Comparison of ENCODE assay signal across 25 cellular contexts in the genomic region with DNA sequence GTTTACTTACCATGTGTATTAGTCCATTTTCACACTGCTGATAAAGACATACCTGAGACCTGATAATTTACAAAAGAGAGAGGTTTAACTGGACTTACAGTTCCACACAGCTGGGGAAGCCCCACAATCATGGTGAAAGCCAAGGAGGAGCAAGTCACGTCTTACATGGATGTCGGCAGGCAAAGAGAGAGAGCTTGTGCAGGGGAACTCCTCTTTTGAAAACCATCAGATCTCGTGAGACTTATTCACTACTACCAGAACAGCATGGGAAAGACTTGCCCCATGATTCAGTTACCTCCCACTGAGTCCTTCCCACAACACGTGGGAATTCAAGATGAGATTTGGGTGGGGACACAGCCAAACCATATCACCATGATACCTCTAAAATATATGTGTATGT.
"Had no signal": no experiment of that assay in that cellular context is flagged by ENCODE, and none has a peak within 500 bp of the region (broad histone marks: within the 10 kb centered on the region; RNA-seq: fewer than 3 reads in every experiment).

No MANE protein-coding gene starts in this region.

- H3K27ac ChIP-seq: body of pancreas, colonic mucosa, epithelial cell of prostate, esophagus squamous epithelium, gastroesophageal sphincter had no signal

- H3K4me3 ChIP-seq: body of pancreas, colonic mucosa, esophagus squamous epithelium, gastroesophageal sphincter had no signal

- DNase-seq: activated CD4-positive, alpha-beta memory T cell treated with anti-CD3 and anti-CD28 coated beads for 36 hours; activated CD4-positive, alpha-beta T cell treated with anti-CD3 and anti-CD28 coated beads for 36 hours; activated CD4-positive, alpha-beta T cell treated with anti-CD3 and anti-CD28 coated beads, Interleukin-2, amount 10 ng/mL, durations not matched to agents 24 days and 14 days; activated CD4-positive, CD25-positive, alpha-beta regulatory T cell; activated CD4-positive, CD25-positive, alpha-beta regulatory T cell treated with anti-CD3 and anti-CD28 coated beads, Interleukin-2, amount 50 U/mL, for 72 hours; activated CD8-positive, alpha-beta memory T cell treated with anti-CD3 and anti-CD28 coated beads, Interleukin-2, amount 10 ng/mL, durations not matched to agents 7 days and 5 days; activated CD8-positive, alpha-beta memory T cell treated with anti-CD3 and anti-CD28 coated beads, Interleukin-2, amount 50 U/mL, for 4 hours; activated CD8-positive, alpha-beta T cell treated with anti-CD3 and anti-CD28 coated beads, Interleukin-2, amount 10 ng/mL, durations not matched to agents 7 days and 5 days; activated effector memory CD4-positive, alpha-beta T cell treated with anti-CD3 and anti-CD28 coated beads, Interleukin-2, amount 50 U/mL, for 16 hours; activated naive CD4-positive, alpha-beta T cell treated with anti-CD3 and anti-CD28 coated beads, Interleukin-2, amount 10 ng/mL, durations not matched to agents 7 days and 5 days; activated T-cell treated with anti-CD3 and anti-CD28 coated beads, Interleukin-2, amount 50 U/mL, for 1 hour; activated T-cell treated with anti-CD3 and anti-CD28 coated beads, Interleukin-2, amount 50 U/mL, for 48 hours; amygdala; aorta; body of pancreas; caudate nucleus; colonic mucosa; effector CD8-positive, alpha-beta T cell; esophagus squamous epithelium; foreskin melanocyte; T-helper 2 cell had no signal

- H3K27me3 ChIP-seq: body of pancreas, colonic mucosa, esophagus squamous epithelium, gastroesophageal sphincter had no signal

- H3K4me1 ChIP-seq: colonic mucosa had no signal

- FAIRE-seq: endometrium, endothelial cell of umbilical vein had no signal

- H3K36me3 ChIP-seq: colonic mucosa, esophagus squamous epithelium, gastroesophageal sphincter had no signal

- H3K9me3 ChIP-seq: body of pancreas, colonic mucosa, esophagus squamous epithelium, gastroesophageal sphincter had no signal

- ATAC-seq: activated CD4-positive, alpha-beta T cell treated with anti-CD3 and anti-CD28 coated beads for 36 hours; activated CD8-positive, alpha-beta memory T cell treated with anti-CD3 and anti-CD28 coated beads, Interleukin-2, amount 10 ng/mL, durations not matched to agents 7 days and 5 days; activated CD8-positive, alpha-beta T cell treated with anti-CD3 and anti-CD28 coated beads, Interleukin-2, amount 10 ng/mL, durations not matched to agents 7 days and 5 days; body of pancreas; gastroesophageal sphincter had no signal
